In genomic region chr2:20421336-20421987, GRCh38 we compare ENCODE assay signal across 2 cellular contexts.
TF ChIP-seq lines count a peak whose summit lies in the region.

No MANE protein-coding gene starts in this region.

TF ChIP-seq in IMR-90, 13 proteins besides CTCF, POLR2A, EP300 and RAD21:
- no peak for TF ChIP-seq MXI1 (IDR thresholded peaks at IDR 0.05; ENCODE audit: borderline replicate concordance, low read depth, low read length)
- TF ChIP-seq MAZ (IDR thresholded peaks at IDR 0.05; ENCODE audit: borderline replicate concordance, low read depth, low read length): no peak
- TF ChIP-seq BHLHE40 (IDR thresholded peaks at IDR 0.05; ENCODE audit: low read depth, low read length): no peak
- no peak for TF ChIP-seq RCOR1 (IDR thresholded peaks at IDR 0.05; ENCODE audit: insufficient replicate concordance, low read length)
- no peak for TF ChIP-seq FOS (IDR thresholded peaks at IDR 0.05; ENCODE audit: low read depth, low read length)
- no peak for TF ChIP-seq SMC3 (IDR thresholded peaks at IDR 0.05; ENCODE audit: low read depth, low read length)
- no peak for TF ChIP-seq ELK1 (IDR thresholded peaks at IDR 0.05; ENCODE audit: borderline replicate concordance, low read depth, low read length)
- TF ChIP-seq RFX5 (IDR thresholded peaks at IDR 0.05; ENCODE audit: low read depth, low read length): no peak
- TF ChIP-seq NFE2L2 (IDR thresholded peaks at IDR 0.05; ENCODE audit: low read depth, low read length): no peak
- no peak for TF ChIP-seq CEBPB (IDR thresholded peaks at IDR 0.05; ENCODE audit: low read depth, low read length)
- no peak for TF ChIP-seq USF2 (IDR thresholded peaks at IDR 0.05; ENCODE audit: low read depth, low read length)
- no peak for TF ChIP-seq MAFK (IDR thresholded peaks at IDR 0.05; ENCODE audit: low read depth, low read length)
- TF ChIP-seq CHD1 (IDR thresholded peaks at IDR 0.05; ENCODE audit: low read depth, low read length): no peak

TF ChIP-seq in WTC11, 78 proteins besides CTCF, POLR2A, EP300 and RAD21:
- TF ChIP-seq ZNF281 (CRISPR knock-in tag; IDR thresholded peaks at IDR 0.05): no peak
- no peak for TF ChIP-seq ZNF671 (CRISPR knock-in tag; IDR thresholded peaks at IDR 0.05)
